In genomic region chr22:42299586-42300285, GRCh38 we compare ENCODE assay signal across 8 cellular contexts. TPM values are rescaled to one million over a fixed set of nuclear protein-coding genes. Genes with fewer than 3 reads are reported as not detected.
DNase-seq lines count a peak whose midpoint lies in the region; ATAC-seq, FAIRE-seq and TF ChIP-seq lines count a peak whose summit lies in the region.

No MANE protein-coding gene starts in this region.

- no peak for DNase-seq in GM19239 (ENCODE audit: insufficient read length, low spot score)
- DNase-seq in T-cell: peak in 33 of 34 experiments; percentile 26 to 65 (median 51)
- DNase-seq in colonic mucosa: no peak
- peak; percentile 35 for DNase-seq in small intestine
- no peak for DNase-seq in HFFc6
- no peak for DNase-seq in glomerular visceral epithelial cell (ENCODE audit: extremely low spot score)

- H3K27ac Mint-ChIP-seq in T-cell: peak overlapping the region; percentile 94 to 95
- H3K27ac Mint-ChIP-seq in HFFc6: no peak overlapping the region

- H3K9me3 Mint-ChIP-seq in T-cell: no peaks in the 10 kb centered on the region
- no peaks in the 10 kb centered on the region for H3K9me3 Mint-ChIP-seq in HFFc6

- intact Hi-C loops in colonic mucosa (cut with DNase I): no loop called here

- H3K4me3 ChIP-seq in colonic mucosa (no peak overlapping the region), small intestine (ENCODE audit: low read depth in 1 of 2, low read length in 2 of 2) (no peak overlapping the region)

- H3K27ac ChIP-seq in colonic mucosa (peak overlapping the region; percentile 60), small intestine (ENCODE audit: low read depth in 1 of 2, low read length in 1 of 2) (peak overlapping the region in 1 of 2 donors; percentile 57)

- CTCF ChIA-PET in T-cell (lab: Charles Lee): no interaction called here

- H3K9me3 ChIP-seq in colonic mucosa: no peaks in the 10 kb centered on the region
- no peaks in the 10 kb centered on the region for H3K9me3 ChIP-seq in small intestine (ENCODE audit: control insufficient read depth, low read depth)

- ATAC-seq in T-cell (replicated peaks in 1 of 4) (peak; percentile 18 to 59 (median 42)), HG03342 (IDR thresholded peaks at IDR 0.05; ENCODE audit: unreplicated experiment) (no peak), HG02763 (IDR thresholded peaks at IDR 0.05; ENCODE audit: unreplicated experiment) (no peak)

- H3K4me3 Mint-ChIP-seq in T-cell (peak overlapping the region; percentile 71 to 79 (median 73)), HFFc6 (no peak overlapping the region)

- H3K27me3 ChIP-seq in colonic mucosa (no peaks in the 10 kb centered on the region), small intestine (ENCODE audit: control insufficient read depth in 2 of 2, insufficient read depth in 2 of 2, low read length in 2 of 2) (no peaks in the 10 kb centered on the region)

- H3K4me1 ChIP-seq in colonic mucosa (peaks cover 23% of the 10 kb centered on the region), small intestine (ENCODE audit: control insufficient read depth in 2 of 2, insufficient read depth in 1 of 2, low read depth in 1 of 2, low read length in 1 of 2) (peaks cover 4 to 10% of the 10 kb centered on the region in 2 donors)

- H3K36me3 Mint-ChIP-seq in T-cell: no peaks in the 10 kb centered on the region
- no peaks in the 10 kb centered on the region for H3K36me3 Mint-ChIP-seq in HFFc6 (ENCODE audit: low read depth)

- H3K27me3 Mint-ChIP-seq in T-cell (peaks cover 0 to 2% of the 10 kb centered on the region in 2 donors), HFFc6 (ENCODE audit: insufficient read depth) (peaks cover 19% of the 10 kb centered on the region)

- peaks cover 90 to 92% (median 91%) of the 10 kb centered on the region in 3 donors for H3K4me1 Mint-ChIP-seq in T-cell
- no peaks in the 10 kb centered on the region for H3K4me1 Mint-ChIP-seq in HFFc6 (ENCODE audit: low read depth)

- WGBS in small intestine, 3 donors: 8 to 12% (median 8%) methylated on average over 18 to 19 of the region's 19 CpGs

- peak overlapping the region in 1 of 2 donors; percentile 68 for H3K9ac ChIP-seq in colonic mucosa (ENCODE audit: low read depth in 2 of 2, low read length in 2 of 2)

- FAIRE-seq in GM19239 (lab: Jason Lieb, UNC) (peak; percentile 76), small intestine (lab: Jason Lieb, UNC) (no peak)

- TF ChIP-seq CTCF in colonic mucosa (IDR thresholded peaks at IDR 0.05) (no peak), HFFc6 (IDR thresholded peaks at IDR 0.05) (no peak)

- no peaks in the 10 kb centered on the region for H3K36me3 ChIP-seq in colonic mucosa
- H3K36me3 ChIP-seq in small intestine (ENCODE audit: control insufficient read depth in 2 of 2, insufficient read depth in 2 of 2, low read length in 2 of 2): no peaks in the 10 kb centered on the region

- POLR2A ChIA-PET in T-cell (lab: Charles Lee): no interaction called here

RNA-seq across cellular contexts. Expression of gene TCF20, which starts 29.3 kb away (rescaled TPM):
- 10 to 100 TPM; 84.2 to 98.8 (median 88.5) TPM for total RNA-seq in T-cell
- 10 to 100 TPM; 52.9 to 62.0 TPM for total RNA-seq in colonic mucosa
- polyA plus RNA-seq in small intestine: 10 to 100 TPM in 1 of 3 donors, 1 to 10 TPM in 2; 6.2 to 20.0 (median 6.9) TPM
- 10 to 100 TPM; 26.7 to 33.4 (median 30.1) TPM for total RNA-seq in HFFc6 (2021; fragmentation: NEBNext Ultra II Directional; extraction: Animal tissue kit (Norgen Biotek cat#: 25700))

Comparison
In these comparisons a context has a peak if more than half of its experiments do, and no peak if none do; other contexts are left out.
1. DNase-seq: peak in T-cell (33 of 34) and small intestine (single experiment); none in GM19239 (single experiment), colonic mucosa (single experiment), HFFc6 (single experiment) and glomerular visceral epithelial cell (single experiment).
2. ATAC-seq: peak in T-cell (4 of 4); none in HG03342 (single experiment) and HG02763 (single experiment).